15 cellular contexts compared by ENCODE assay signal in the genomic region with DNA sequence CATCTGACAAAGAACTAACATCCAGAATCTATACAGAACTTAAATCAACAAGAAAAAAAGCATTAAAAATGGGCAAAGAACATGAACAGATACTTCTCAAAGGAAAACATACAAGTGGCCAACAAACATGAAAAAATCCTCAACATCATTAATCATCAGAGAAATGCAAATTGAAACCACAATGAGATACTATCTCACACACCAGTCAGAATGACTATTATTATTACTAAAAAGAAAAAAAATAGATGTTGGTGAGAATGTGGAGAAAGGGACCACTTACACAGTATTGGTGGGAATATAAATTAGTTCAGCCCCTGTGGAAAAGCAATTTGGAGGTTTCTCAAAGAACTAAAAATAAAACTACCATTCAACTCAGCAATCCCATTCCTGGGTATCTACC.
DNase-seq lines count a peak whose midpoint lies in the region; ATAC-seq, FAIRE-seq and TF ChIP-seq lines count a peak whose summit lies in the region.
"Had no signal": no experiment of that assay in that cellular context is flagged by ENCODE, and none has a peak within 500 bp of the region (broad histone marks: within the 10 kb centered on the region; RNA-seq: fewer than 3 reads in every experiment).

No MANE protein-coding gene starts in this region.

- peaks cover 5% of the 10 kb centered on the region; the same call in 2 of the 3 replicates for H3K9me3 ChIP-seq in GM12878 (replicated peaks; ENCODE audit: control insufficient read depth, insufficient read depth, low read length)
- H3K9me3 ChIP-seq: HAP-1 had no signal

- no peaks in the 10 kb centered on the region for H3K79me2 ChIP-seq in GM12878 (ENCODE audit: control insufficient read depth, insufficient read depth, low read length)

- peaks cover 8% of the 10 kb centered on the region for H3K9me3 Mint-ChIP-seq in activated T-cell treated with anti-CD3 and anti-CD28 coated beads, Interleukin-2, amount 50 U/mL, for 4 hours
- H3K9me3 Mint-ChIP-seq in natural killer cell treated with Interleukin-12 subunit alpha and Interleukin-12 subunit beta and Interleukin-15 and Interleukin-18, amount 100 ng/mL, for 72 hours = peaks cover 8% of the 10 kb centered on the region
- H3K9me3 Mint-ChIP-seq in natural killer cell = no peaks in the 10 kb centered on the region

- H2AFZ ChIP-seq in GM12878 (ENCODE audit: control insufficient read depth, low read depth, low read length) = no peak overlapping the region

- no TSS peak for BruUV-seq in GM12878 (replicated peaks; lab: Mats Ljungman, UMichigan)

- no peak for TF ChIP-seq CTCF in natural killer cell (IDR thresholded peaks at IDR 0.05)
- no peak for TF ChIP-seq CTCF in GM12878 (IDR thresholded peaks at IDR 0.05 in 2 of 3, conservative IDR thresholded peaks at IDR 0.05 in 1 of 3; ENCODE audit: control insufficient read depth in 2 of 3, extremely low read depth in 1 of 3, insufficient read depth in 1 of 3, low read depth in 3 of 3, low read length in 3 of 3)

- H4K20me1 ChIP-seq in GM12878 (ENCODE audit: control insufficient read depth, insufficient read depth) = no peaks in the 10 kb centered on the region
- H4K20me1 ChIP-seq: BLaER1 treated with 17β-estradiol and CSF1 and Interleukin-3, amounts not matched to agents 10 nM and 100 nM had no signal

- no peak for DNase-seq in activated T-cell treated with anti-CD3 and anti-CD28 coated beads, Interleukin-2, amount 50 U/mL, for 4 hours
- DNase-seq in activated T-cell treated with anti-CD3 and anti-CD28 coated beads, Interleukin-2, amount 50 U/mL, for 1 hour = no peak
- DNase-seq in natural killer cell treated with Interleukin-12 subunit alpha and Interleukin-12 subunit beta and Interleukin-15 and Interleukin-18, amount 100 ng/mL, for 72 hours (ENCODE audit: low spot score) = no peak
- DNase-seq in natural killer cell = no peak
- no peak for DNase-seq in GM12878 (ENCODE audit: low read depth, low spot score)
- DNase-seq: ACHN; CD4-positive, CD25-positive, alpha-beta regulatory T cell; DMS53; IMR-90 had no signal

- H3K4me3 Mint-ChIP-seq in activated T-cell treated with anti-CD3 and anti-CD28 coated beads, Interleukin-2, amount 50 U/mL, for 4 hours = no peak overlapping the region
- no peak overlapping the region for H3K4me3 Mint-ChIP-seq in natural killer cell treated with Interleukin-12 subunit alpha and Interleukin-12 subunit beta and Interleukin-15 and Interleukin-18, amount 100 ng/mL, for 72 hours
- no peak overlapping the region for H3K4me3 Mint-ChIP-seq in natural killer cell
- H3K4me3 Mint-ChIP-seq: CD4-positive, CD25-positive, alpha-beta regulatory T cell had no signal

- peak; percentile 70 to 80 for ATAC-seq in activated T-cell treated with anti-CD3 and anti-CD28 coated beads, Interleukin-2, amount 50 U/mL, for 4 hours
- peak in 1 of 2 donors; percentile 71 for ATAC-seq in natural killer cell treated with Interleukin-12 subunit alpha and Interleukin-12 subunit beta and Interleukin-15 and Interleukin-18, amount 100 ng/mL, for 72 hours
- ATAC-seq in natural killer cell = no peak
- ATAC-seq in GM12878 = peak; percentile 40; the same call in 2 of the 3 replicates
- no peak for ATAC-seq in HG03108 (IDR thresholded peaks at IDR 0.05; ENCODE audit: unreplicated experiment)
- ATAC-seq in GM18873 (IDR thresholded peaks at IDR 0.05; ENCODE audit: low FRiP score, unreplicated experiment) = no peak
- no peak for ATAC-seq in HG02885 (IDR thresholded peaks at IDR 0.05; ENCODE audit: poor library complexity, unreplicated experiment)

- no peak overlapping the region for H3K4me3 ChIP-seq in GM12878
- H3K4me3 ChIP-seq: BLaER1 treated with 17β-estradiol and CSF1 and Interleukin-3, amounts not matched to agents 10 nM and 100 nM; HAP-1 had no signal

- H3K36me3 Mint-ChIP-seq in activated T-cell treated with anti-CD3 and anti-CD28 coated beads, Interleukin-2, amount 50 U/mL, for 4 hours (ENCODE audit: insufficient read depth) = no peaks in the 10 kb centered on the region
- peaks cover 10% of the 10 kb centered on the region for H3K36me3 Mint-ChIP-seq in natural killer cell treated with Interleukin-12 subunit alpha and Interleukin-12 subunit beta and Interleukin-15 and Interleukin-18, amount 100 ng/mL, for 72 hours
- no peaks in the 10 kb centered on the region for H3K36me3 Mint-ChIP-seq in natural killer cell
- H3K36me3 Mint-ChIP-seq: CD4-positive, CD25-positive, alpha-beta regulatory T cell had no signal

- in situ Hi-C loops in GM12878 (cut with MboI) = no loop called here

- no peak for FAIRE-seq in GM12878 (lab: Jason Lieb, UNC)
- FAIRE-seq: H1 had no signal

- no peaks in the 10 kb centered on the region for H3K27me3 ChIP-seq in GM12878 (replicated peaks in 1 of 2; ENCODE audit: control insufficient read depth in 2 of 2, insufficient read depth in 2 of 2, low read length in 1 of 2)
- H3K27me3 ChIP-seq: BLaER1 treated with 17β-estradiol and CSF1 and Interleukin-3, amounts not matched to agents 10 nM and 100 nM had no signal

- H3K9ac ChIP-seq in GM12878 (ENCODE audit: control insufficient read depth, insufficient read depth, low read length) = no peak overlapping the region
- H3K9ac ChIP-seq: BLaER1 treated with 17β-estradiol and CSF1 and Interleukin-3, amounts not matched to agents 10 nM and 100 nM had no signal

- peaks cover 2% of the 10 kb centered on the region for H3K27me3 Mint-ChIP-seq in activated T-cell treated with anti-CD3 and anti-CD28 coated beads, Interleukin-2, amount 50 U/mL, for 4 hours (ENCODE audit: low read depth)
- H3K27me3 Mint-ChIP-seq in natural killer cell treated with Interleukin-12 subunit alpha and Interleukin-12 subunit beta and Interleukin-15 and Interleukin-18, amount 100 ng/mL, for 72 hours = no peaks in the 10 kb centered on the region
- peaks cover 0 to 3% of the 10 kb centered on the region in 2 donors for H3K27me3 Mint-ChIP-seq in natural killer cell (ENCODE audit: low read depth in 2 of 2)

- H3K4me1 ChIP-seq in GM12878 (ENCODE audit: control insufficient read depth, insufficient read depth, low read length) = no peaks in the 10 kb centered on the region
- H3K4me1 ChIP-seq: HAP-1 had no signal

- H3K4me1 Mint-ChIP-seq in activated T-cell treated with anti-CD3 and anti-CD28 coated beads, Interleukin-2, amount 50 U/mL, for 4 hours (ENCODE audit: low read depth) = peaks cover 9% of the 10 kb centered on the region
- H3K4me1 Mint-ChIP-seq in natural killer cell treated with Interleukin-12 subunit alpha and Interleukin-12 subunit beta and Interleukin-15 and Interleukin-18, amount 100 ng/mL, for 72 hours (ENCODE audit: low read depth in 2 of 2) = peaks cover 17 to 24% of the 10 kb centered on the region in 2 donors
- H3K4me1 Mint-ChIP-seq in natural killer cell = no peaks in the 10 kb centered on the region

- POLR2A ChIA-PET in GM12878 (lab: Charles Lee) = interaction anchor here (0.6 kb wide), 1 partner anchor 98 kb away, joined by 3 read pairs; no protein-coding TSS in a partner anchor

- H3K27ac ChIP-seq in GM12878 (ENCODE audit: control insufficient read depth, insufficient read depth) = no peak overlapping the region
- H3K27ac ChIP-seq: BLaER1 treated with 17β-estradiol and CSF1 and Interleukin-3, amounts not matched to agents 10 nM and 100 nM had no signal

- intact Hi-C loops in natural killer cell (cut with micrococcal nuclease) (no loop called here), GM12878 (cut with micrococcal nuclease; ENCODE audit: unreplicated experiment) (no loop called here)

- no peaks in the 10 kb centered on the region for H3K36me3 ChIP-seq in GM12878 (ENCODE audit: control insufficient read depth in 2 of 2, insufficient read depth in 2 of 2, low read length in 1 of 2)
- H3K36me3 ChIP-seq: BLaER1 treated with 17β-estradiol and CSF1 and Interleukin-3, amounts not matched to agents 10 nM and 100 nM; HAP-1 had no signal

- TF ChIP-seq EP300 in GM12878 (IDR thresholded peaks at IDR 0.05; ENCODE audit: borderline replicate concordance in 1 of 2, control insufficient read depth in 1 of 2, low read depth in 2 of 2, low read length in 2 of 2) = no peak

- SMC1A ChIA-PET in GM12878 (lab: Charles Lee; ENCODE audit: uncharacterized antibody, unreplicated experiment) = interaction anchor here (1.6 kb wide), 1 partner anchor 9 kb away, joined by 3 read pairs; no protein-coding TSS in a partner anchor

- no peak for TF ChIP-seq POLR2A in GM12878 (IDR thresholded peaks at IDR 0.05; ENCODE audit: low read depth, low read length)

- RAD21 ChIA-PET in GM12878 (lab: Charles Lee; ENCODE audit: unreplicated experiment) = no interaction called here

- no peak for TF ChIP-seq RAD21 in GM12878 (IDR thresholded peaks at IDR 0.05; ENCODE audit: insufficient read depth, low read depth, low read length)

- CTCF ChIA-PET in GM12878 (lab: Yijun Ruan, JAX) = interaction anchor here (1.5 kb wide), 1 partner anchor 258 kb away, joined by 3 read pairs; no protein-coding TSS in a partner anchor

- peak overlapping the region; percentile 9 to 67 for H3K27ac Mint-ChIP-seq in natural killer cell treated with Interleukin-12 subunit alpha and Interleukin-12 subunit beta and Interleukin-15 and Interleukin-18, amount 100 ng/mL, for 72 hours
- no peak overlapping the region for H3K27ac Mint-ChIP-seq in natural killer cell
- H3K27ac Mint-ChIP-seq: CD4-positive, CD25-positive, alpha-beta regulatory T cell had no signal

- H3K4me2 ChIP-seq in GM12878 (ENCODE audit: control insufficient read depth, insufficient read depth) = no peak overlapping the region
- H3K4me2 ChIP-seq: BLaER1 treated with 17β-estradiol and CSF1 and Interleukin-3, amounts not matched to agents 10 nM and 100 nM had no signal

TF ChIP-seq in GM12878, 131 proteins besides CTCF, POLR2A, EP300 and RAD21 (continues in another document):
- peak; percentile 56; the same call in 1 of the 2 replicates for TF ChIP-seq JUNB (IDR thresholded peaks at IDR 0.05)
- TF ChIP-seq ATF7 (IDR thresholded peaks at IDR 0.05; ENCODE audit: low read depth) = no peak
- 0 out of 2 replicates have a peak, but pooled peaks have one; percentile 16 for TF ChIP-seq MLLT1 (IDR thresholded peaks at IDR 0.05)
- peak; percentile 54; the same call in 1 of the 3 replicates for TF ChIP-seq POU2F2 (IDR thresholded peaks at IDR 0.05; ENCODE audit: borderline replicate concordance, low read depth, low read length)
- 0 out of 2 replicates have a peak, but pooled peaks have one; percentile 34 for TF ChIP-seq MTA2 (IDR thresholded peaks at IDR 0.05; ENCODE audit: low read depth)
- TF ChIP-seq TBL1XR1 (IDR thresholded peaks at IDR 0.05; ENCODE audit: low read depth, low read length) = no peak

Comparison
In these comparisons a context has a peak if more than half of its experiments do, and no peak if none do; other contexts are left out.
1. H3K27ac Mint-ChIP-seq: peak in natural killer cell treated with Interleukin-12 subunit alpha and Interleukin-12 subunit beta and Interleukin-15 and Interleukin-18, amount 100 ng/mL, for 72 hours (2 of 2); none in natural killer cell (0 of 2).
2. ATAC-seq: peak in activated T-cell treated with anti-CD3 and anti-CD28 coated beads, Interleukin-2, amount 50 U/mL, for 4 hours (2 of 2) and GM12878 (single experiment); none in natural killer cell (0 of 3), HG03108 (single experiment), GM18873 (single experiment) and HG02885 (single experiment).